Comparison of ENCODE assay signal across 18 cellular contexts in genomic region chr2:168796090-168796577, GRCh38. TPM values are rescaled to one million over a fixed set of nuclear protein-coding genes. Genes with fewer than 3 reads are reported as not detected.
DNase-seq lines count a peak whose midpoint lies in the region; ATAC-seq and TF ChIP-seq lines count a peak whose summit lies in the region.
"Had no signal": no experiment of that assay in that cellular context is flagged by ENCODE, and none has a peak within 500 bp of the region (broad histone marks: within the 10 kb centered on the region; RNA-seq: fewer than 3 reads in every experiment).

No MANE protein-coding gene starts in this region.

- H3K27me3 ChIP-seq in body of pancreas (no peaks in the 10 kb centered on the region), lower lobe of right lung (ENCODE audit: low read depth) (no peaks in the 10 kb centered on the region), gastrocnemius medialis (no peaks in the 10 kb centered on the region)
- H3K27me3 ChIP-seq: Peyer's patch had no signal

- H3K4me3 ChIP-seq in body of pancreas (no peak overlapping the region), lower lobe of right lung (no peak overlapping the region), gastrocnemius medialis (no peak overlapping the region)
- H3K4me3 ChIP-seq: Peyer's patch had no signal

- H3K36me3 ChIP-seq in body of pancreas (replicated peaks in 1 of 2; ENCODE audit: insufficient read depth in 1 of 2, low read depth in 2 of 2) (no peaks in the 10 kb centered on the region), lower lobe of right lung (no peaks in the 10 kb centered on the region), gastrocnemius medialis (no peaks in the 10 kb centered on the region)
- H3K36me3 ChIP-seq: Peyer's patch had no signal

- intact Hi-C loops in body of pancreas (cut with DNase I) (no loop called here), lower lobe of right lung (cut with DNase I) (no loop called here), gastrocnemius medialis (cut with DNase I; ENCODE audit: low total_unique reads) (no loop called here)

- no peak for TF ChIP-seq CTCF in body of pancreas (IDR thresholded peaks at IDR 0.05)
- no peak for TF ChIP-seq CTCF in lower lobe of right lung (IDR thresholded peaks at IDR 0.05)
- no peak for TF ChIP-seq CTCF in gastrocnemius medialis (IDR thresholded peaks at IDR 0.05 in 4 of 5, conservative IDR thresholded peaks at IDR 0.05 in 1 of 5)

- peak; percentile 6 for ATAC-seq in body of pancreas
- no peak for ATAC-seq in lower lobe of right lung
- ATAC-seq in gastrocnemius medialis, result no peak
- ATAC-seq in HG02981 (IDR thresholded peaks at IDR 0.05; ENCODE audit: unreplicated experiment), result no peak
- ATAC-seq: CD8-positive, alpha-beta T cell had no signal

- peak overlapping the region in 2 of 4 donors; percentile 22 to 42 for H3K27ac ChIP-seq in body of pancreas
- peak overlapping the region; percentile 52 for H3K27ac ChIP-seq in lower lobe of right lung
- peak overlapping the region in 3 of 4 donors; percentile 39 to 72 (median 62) for H3K27ac ChIP-seq in gastrocnemius medialis

- 82 to 88% methylated on average over 9 of the region's 9 CpGs for WGBS in body of pancreas, 2 donors

- no peaks in the 10 kb centered on the region for H3K9me3 ChIP-seq in body of pancreas
- no peaks in the 10 kb centered on the region for H3K9me3 ChIP-seq in lower lobe of right lung
- H3K9me3 ChIP-seq in gastrocnemius medialis, result no peaks in the 10 kb centered on the region
- H3K9me3 ChIP-seq: Peyer's patch had no signal

- in situ Hi-C loops in gastrocnemius medialis (cut with MboI; ENCODE audit: low sequenced_read_pairs in 4 of 4), result no loop called here

- no peaks in the 10 kb centered on the region for H3K4me1 ChIP-seq in body of pancreas
- H3K4me1 ChIP-seq in lower lobe of right lung, result peaks cover 12% of the 10 kb centered on the region
- H3K4me1 ChIP-seq in gastrocnemius medialis, result peaks cover 3 to 8% of the 10 kb centered on the region in 2 donors

- TF ChIP-seq POLR2A in body of pancreas (IDR thresholded peaks at IDR 0.05) (no peak), gastrocnemius medialis (IDR thresholded peaks at IDR 0.05) (no peak)

- DNase-seq in DMS53 (lab: John Stamatoyannopoulos, UW) (peak; percentile 79), body of pancreas (no peak), lower lobe of right lung (no peak), gastrocnemius medialis (no peak), GF-D8 (lab: John Stamatoyannopoulos, UW) (no peak), foreskin melanocyte (no peak)
- DNase-seq in stimulated activated CD4-positive, alpha-beta T cell treated with anti-CD3 and anti-CD28 coated beads, Interleukin-4, amount 100 ng/mL, for 1 hour, result no peak
- DNase-seq: CD8-positive, alpha-beta T cell; GOT3; HFFc6; Kasumi-1; NCI-H187 treated with DMSO at 0.1 percent for 48 hours; NCI-H2171; NCI-H774; Peyer's patch; SHP77 treated with DMSO at 0.1 percent for 48 hours had no signal

RNA-seq across cellular contexts. Expression of gene NOSTRIN, which starts 6.3 kb away (rescaled TPM):
- total RNA-seq in body of pancreas (10 to 100 TPM; 34.8 to 64.3 TPM), lower lobe of right lung (45.2 TPM), gastrocnemius medialis (10 to 100 TPM in 1 of 4 donors, 1 to 10 TPM in 3; 5.0 to 16.1 (median 6.4) TPM)
- total RNA-seq: B cell, HFFc6 had no signal
